10 cellular contexts compared by ENCODE assay signal in genomic region chrX:19885732-19886131, GRCh38. TPM values are rescaled to one million over a fixed set of nuclear protein-coding genes. Genes with fewer than 3 reads are reported as not detected.
DNase-seq lines count a peak whose midpoint lies in the region; FAIRE-seq and TF ChIP-seq lines count a peak whose summit lies in the region.
"Had no signal": no experiment of that assay in that cellular context is flagged by ENCODE, and none has a peak within 500 bp of the region (broad histone marks: within the 10 kb centered on the region; RNA-seq: fewer than 3 reads in every experiment).

No MANE protein-coding gene starts in this region.

- no peak for DNase-seq in activated T-cell treated with anti-CD3 and anti-CD28 coated beads, Interleukin-2, amount 50 U/mL, for 24 hours
- DNase-seq in activated T-cell treated with anti-CD3 and anti-CD28 coated beads, Interleukin-2, amount 50 U/mL, for 48 hours, result no peak
- no peak for DNase-seq in endothelial cell (ENCODE audit: low spot score)
- DNase-seq in spleen, result no peak
- DNase-seq in stimulated activated CD4-positive, alpha-beta T cell treated with anti-CD3 and anti-CD28 coated beads, Interleukin-15, amount 100 ng/mL, for 24 hours, result no peak
- no peak for DNase-seq in kidney tubule cell (ENCODE audit: low spot score)
- DNase-seq in urothelium cell line (ENCODE audit: low spot score), result no peak
- DNase-seq: dermis blood vessel endothelial cell, testis had no signal

- H3K27ac Mint-ChIP-seq in activated T-cell treated with anti-CD3 and anti-CD28 coated beads, Interleukin-2, amount 50 U/mL, for 24 hours, result no peak overlapping the region
- H3K27ac Mint-ChIP-seq in endothelial cell (ENCODE audit: unreplicated experiment), result no peak overlapping the region

- no peak overlapping the region for H3K27ac ChIP-seq in OCI-LY3 (ENCODE audit: low read length)
- H3K27ac ChIP-seq in spleen, result peak overlapping the region in 6 of 8 donors; percentile 85 to 96 (median 90)
- H3K27ac ChIP-seq: testis had no signal

- H3K79me2 ChIP-seq in OCI-LY3 (ENCODE audit: low read length), result peaks cover 66% of the 10 kb centered on the region

- 33 to 59% (median 56%) methylated on average over 2 of the region's 2 CpGs for WGBS in spleen, 5 donors

- no peak overlapping the region for H2AFZ ChIP-seq in OCI-LY3 (ENCODE audit: low read depth, low read length)

- H3K4me1 ChIP-seq in OCI-LY3 (ENCODE audit: low read length), result peaks cover 29% of the 10 kb centered on the region
- peaks cover 0 to 65% (median 35%) of the 10 kb centered on the region in 6 donors for H3K4me1 ChIP-seq in spleen
- H3K4me1 ChIP-seq: testis had no signal

- H3K4me1 Mint-ChIP-seq in activated T-cell treated with anti-CD3 and anti-CD28 coated beads, Interleukin-2, amount 50 U/mL, for 24 hours (ENCODE audit: low read depth), result peaks cover 66% of the 10 kb centered on the region
- H3K4me1 Mint-ChIP-seq in endothelial cell (ENCODE audit: unreplicated experiment), result peaks cover 38% of the 10 kb centered on the region

- intact Hi-C loops in spleen (cut with DNase I; ENCODE audit: low total_unique reads), result loop anchor here (5.0 kb wide), 2 partner anchors 148 to 293 kb away; no protein-coding TSS in a partner anchor

- H3K9me3 ChIP-seq in OCI-LY3 (ENCODE audit: insufficient read depth, low read length), result no peaks in the 10 kb centered on the region
- no peaks in the 10 kb centered on the region for H3K9me3 ChIP-seq in spleen
- H3K9me3 ChIP-seq: testis had no signal

- TF ChIP-seq CTCF in OCI-LY3 (IDR thresholded peaks at IDR 0.05; ENCODE audit: low read depth, low read length), result no peak
- TF ChIP-seq CTCF in endothelial cell (IDR thresholded peaks at IDR 0.05; ENCODE audit: unreplicated experiment), result no peak
- TF ChIP-seq CTCF in spleen (IDR thresholded peaks at IDR 0.05 in 8 of 11, conservative IDR thresholded peaks at IDR 0.05 in 3 of 11), result no peak

- peaks cover 58% of the 10 kb centered on the region for H4K20me1 ChIP-seq in OCI-LY3 (ENCODE audit: insufficient read depth, low read length)

- H3K4me3 Mint-ChIP-seq in activated T-cell treated with anti-CD3 and anti-CD28 coated beads, Interleukin-2, amount 50 U/mL, for 24 hours, result peak overlapping the region; percentile 81
- H3K4me3 Mint-ChIP-seq in endothelial cell (ENCODE audit: unreplicated experiment), result peak overlapping the region; percentile 94

- H3K27me3 ChIP-seq in OCI-LY3 (ENCODE audit: low read depth, low read length) (no peaks in the 10 kb centered on the region), spleen (replicated peaks in 1 of 7) (peaks cover 0 to 4% (median 0%) of the 10 kb centered on the region in 7 donors)
- H3K27me3 ChIP-seq: testis had no signal

- no peak for TF ChIP-seq POLR2A in spleen (IDR thresholded peaks at IDR 0.05)

- H3K36me3 Mint-ChIP-seq in activated T-cell treated with anti-CD3 and anti-CD28 coated beads, Interleukin-2, amount 50 U/mL, for 24 hours (ENCODE audit: low read depth), result no peaks in the 10 kb centered on the region
- peaks cover 13% of the 10 kb centered on the region for H3K36me3 Mint-ChIP-seq in endothelial cell (ENCODE audit: low read depth, unreplicated experiment)

- no peaks in the 10 kb centered on the region for H3K9me3 Mint-ChIP-seq in activated T-cell treated with anti-CD3 and anti-CD28 coated beads, Interleukin-2, amount 50 U/mL, for 24 hours
- H3K9me3 Mint-ChIP-seq in endothelial cell (ENCODE audit: unreplicated experiment), result no peaks in the 10 kb centered on the region

- H3K4me2 ChIP-seq in OCI-LY3 (ENCODE audit: low read length), result peak overlapping the region; percentile 97

- H3K4me3 ChIP-seq in OCI-LY3 (ENCODE audit: low read length) (peak overlapping the region; percentile 99), spleen (peak overlapping the region in 4 of 8 donors; percentile 63 to 83 (median 67))

- peaks cover 13% of the 10 kb centered on the region for H3K36me3 ChIP-seq in OCI-LY3 (replicated peaks; ENCODE audit: low read depth, low read length)
- no peaks in the 10 kb centered on the region for H3K36me3 ChIP-seq in spleen

- peak overlapping the region; percentile 95 for H3K9ac ChIP-seq in OCI-LY3 (ENCODE audit: low read length)

- FAIRE-seq in urothelium cell line (lab: Jason Lieb, UNC), result no peak

- H3K27me3 Mint-ChIP-seq in activated T-cell treated with anti-CD3 and anti-CD28 coated beads, Interleukin-2, amount 50 U/mL, for 24 hours, result peaks cover 6% of the 10 kb centered on the region
- peaks cover 7% of the 10 kb centered on the region for H3K27me3 Mint-ChIP-seq in endothelial cell (ENCODE audit: unreplicated experiment)

RNA-seq across cellular contexts. Expression of gene SH3KBP1, which starts 1.7 kb away (rescaled TPM):
- 63.7 TPM for total RNA-seq in endothelial cell (ENCODE audit: unreplicated experiment)
- total RNA-seq in spleen, result 10 to 100 TPM; 39.2 to 74.6 (median 56.4) TPM
- polyA plus RNA-seq in spleen, result 10 to 100 TPM; 26.3 to 30.0 (median 28.0) TPM
